8 cellular contexts compared by ENCODE assay signal in the genomic region with DNA sequence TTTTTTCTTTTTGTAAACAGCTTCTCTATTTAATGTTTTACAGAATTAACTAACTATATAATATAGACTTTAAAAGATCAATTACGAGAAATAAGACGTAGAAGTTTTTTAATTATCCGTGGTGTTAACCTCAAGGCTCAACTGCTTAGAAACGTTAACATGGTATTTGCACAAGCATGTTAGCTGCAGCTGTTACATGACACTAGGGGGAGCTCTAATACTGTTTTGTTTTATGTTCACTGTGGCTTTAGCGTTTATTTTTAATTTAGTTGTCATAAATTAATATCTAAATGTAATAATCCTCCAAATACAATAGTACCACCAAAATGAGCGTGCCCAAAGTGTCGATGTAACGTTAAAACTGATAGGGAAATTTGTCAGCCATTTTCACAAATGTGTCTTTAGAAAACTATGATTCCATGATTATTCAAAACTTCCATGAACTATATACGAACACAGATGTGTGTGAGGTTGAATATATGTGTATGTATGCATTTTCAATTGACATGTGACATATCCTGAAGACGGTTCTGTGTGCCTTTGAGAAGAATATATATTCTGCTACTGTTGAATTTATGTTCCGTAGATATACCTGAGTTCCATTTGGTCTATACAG.
DNase-seq lines count a peak whose midpoint lies in the region; ATAC-seq, FAIRE-seq and TF ChIP-seq lines count a peak whose summit lies in the region.

No MANE protein-coding gene starts in this region.

- H3K27me3 ChIP-seq in dorsolateral prefrontal cortex (peaks cover 0 to 10% (median 0%) of the 10 kb centered on the region in 45 donors), neural progenitor cell (no peaks in the 10 kb centered on the region)
- H3K27me3 ChIP-seq in naive thymus-derived CD4-positive, alpha-beta T cell (ENCODE audit: control insufficient read depth in 2 of 2, insufficient read depth in 2 of 2, low read length in 2 of 2): no peaks in the 10 kb centered on the region

- H3K4me3 Mint-ChIP-seq in neural progenitor cell: no peak overlapping the region
- no peak overlapping the region for H3K4me3 Mint-ChIP-seq in naive thymus-derived CD4-positive, alpha-beta T cell

- ATAC-seq in HG03175 (IDR thresholded peaks at IDR 0.05; ENCODE audit: unreplicated experiment) (peak; percentile 69), GM21360 (IDR thresholded peaks at IDR 0.05; ENCODE audit: unreplicated experiment) (no peak)
- ATAC-seq in naive thymus-derived CD4-positive, alpha-beta T cell: no peak

- no peak overlapping the region for H3K9ac ChIP-seq in neural progenitor cell

- intact Hi-C loops in dorsolateral prefrontal cortex (cut with DNase I): no loop called here
- intact Hi-C loops in naive thymus-derived CD4-positive, alpha-beta T cell (cut with micrococcal nuclease): no loop called here

- peak; percentile 88 for FAIRE-seq in A204.1 (lab: Jason Lieb, UNC)

- no peaks in the 10 kb centered on the region for H3K36me3 ChIP-seq in neural progenitor cell
- no peaks in the 10 kb centered on the region for H3K36me3 ChIP-seq in naive thymus-derived CD4-positive, alpha-beta T cell (ENCODE audit: control insufficient read depth in 2 of 3, insufficient read depth in 3 of 3, low read length in 3 of 3)

- TF ChIP-seq CTCF in GM12875 (IDR thresholded peaks at IDR 0.05; ENCODE audit: borderline replicate concordance, insufficient read depth, low read depth, low read length): peak; percentile 66; the same call in 1 of the 2 replicates
- TF ChIP-seq CTCF in dorsolateral prefrontal cortex (IDR thresholded peaks at IDR 0.05 in 54 of 56, conservative IDR thresholded peaks at IDR 0.05 in 2 of 56; ENCODE audit: low read depth in 1 of 56, partially characterized antibody in 56 of 56): peak; percentile 62 to 91 (median 80)
- peak; percentile 98 for TF ChIP-seq CTCF in neural progenitor cell (IDR thresholded peaks at IDR 0.05)

- peaks cover 9% of the 10 kb centered on the region for H3K4me1 ChIP-seq in neural progenitor cell
- no peaks in the 10 kb centered on the region for H3K4me1 ChIP-seq in naive thymus-derived CD4-positive, alpha-beta T cell (ENCODE audit: control insufficient read depth in 2 of 2, insufficient read depth in 2 of 2, low read length in 2 of 2)

- H3K4me1 Mint-ChIP-seq in neural progenitor cell: peaks cover 26% of the 10 kb centered on the region
- H3K4me1 Mint-ChIP-seq in naive thymus-derived CD4-positive, alpha-beta T cell: no peaks in the 10 kb centered on the region

- DNase-seq in NOMO-1 treated with DMSO at 0.1 percent for 48 hours (lab: John Stamatoyannopoulos, UW; ENCODE audit: unreplicated experiment) (peak; percentile 11), dorsolateral prefrontal cortex (no peak), neural progenitor cell (ENCODE audit: low spot score) (peak; percentile 62)
- DNase-seq in naive thymus-derived CD4-positive, alpha-beta T cell: no peak

- POLR2A ChIA-PET in naive thymus-derived CD4-positive, alpha-beta T cell (lab: Charles Lee): no interaction called here

- no peak overlapping the region for H3K27ac Mint-ChIP-seq in neural progenitor cell
- no peak overlapping the region for H3K27ac Mint-ChIP-seq in naive thymus-derived CD4-positive, alpha-beta T cell

- H3K9me3 ChIP-seq in neural progenitor cell (ENCODE audit: low read depth): no peaks in the 10 kb centered on the region
- H3K9me3 ChIP-seq in naive thymus-derived CD4-positive, alpha-beta T cell (ENCODE audit: control insufficient read depth in 2 of 3, low read length in 3 of 3): no peaks in the 10 kb centered on the region

- H3F3A ChIP-seq in neural progenitor cell (ENCODE audit: low read depth): peaks cover 24% of the 10 kb centered on the region

- no peak overlapping the region for H2AFZ ChIP-seq in neural progenitor cell (replicated peaks)

- no peaks in the 10 kb centered on the region for H3K79me2 ChIP-seq in neural progenitor cell (ENCODE audit: low read depth)

- H3K27ac ChIP-seq in dorsolateral prefrontal cortex: no peak overlapping the region
- H3K27ac ChIP-seq in neural progenitor cell: no peak overlapping the region
- H3K27ac ChIP-seq in naive thymus-derived CD4-positive, alpha-beta T cell (ENCODE audit: low read depth, low read length): no peak overlapping the region

- H3K4me3 ChIP-seq in GM12875 (ENCODE audit: low read depth, low read length) (no peak overlapping the region), dorsolateral prefrontal cortex (no peak overlapping the region), neural progenitor cell (no peak overlapping the region)
- no peak overlapping the region for H3K4me3 ChIP-seq in naive thymus-derived CD4-positive, alpha-beta T cell (ENCODE audit: low read length)

- H3K36me3 Mint-ChIP-seq in neural progenitor cell: no peaks in the 10 kb centered on the region
- no peaks in the 10 kb centered on the region for H3K36me3 Mint-ChIP-seq in naive thymus-derived CD4-positive, alpha-beta T cell

- H4K20me1 ChIP-seq in neural progenitor cell (ENCODE audit: low read depth): no peaks in the 10 kb centered on the region

- peaks cover 2% of the 10 kb centered on the region for H3K27me3 Mint-ChIP-seq in neural progenitor cell (ENCODE audit: insufficient read depth, low read depth)
- H3K27me3 Mint-ChIP-seq in naive thymus-derived CD4-positive, alpha-beta T cell: no peaks in the 10 kb centered on the region

- peaks cover 6% of the 10 kb centered on the region for H3K9me3 Mint-ChIP-seq in neural progenitor cell
- H3K9me3 Mint-ChIP-seq in naive thymus-derived CD4-positive, alpha-beta T cell: peaks cover 0 to 10% (median 0%) of the 10 kb centered on the region in 11 donors

- no peak overlapping the region for H3K4me2 ChIP-seq in neural progenitor cell

- CTCF ChIA-PET in naive thymus-derived CD4-positive, alpha-beta T cell (lab: Charles Lee): no interaction called here

Comparison
In these comparisons a context has a peak if more than half of its experiments do, and no peak if none do; other contexts are left out.
1. DNase-seq: peak in NOMO-1 treated with DMSO at 0.1 percent for 48 hours (single experiment) and neural progenitor cell (single experiment); none in dorsolateral prefrontal cortex (0 of 10) and naive thymus-derived CD4-positive, alpha-beta T cell (0 of 9).
2. Peak in every context shown above with its lines, with median percentiles within 50 percentile points of each other: CTCF ChIP-seq.